9 cellular contexts compared by ENCODE assay signal in genomic region chr15:82850242-82850591, GRCh38. TPM values are rescaled to one million over a fixed set of nuclear protein-coding genes. Genes with fewer than 3 reads are reported as not detected.
DNase-seq lines count a peak whose midpoint lies in the region; ATAC-seq, FAIRE-seq and TF ChIP-seq lines count a peak whose summit lies in the region.
"Had no signal": no experiment of that assay in that cellular context is flagged by ENCODE, and none has a peak within 500 bp of the region (broad histone marks: within the 10 kb centered on the region; RNA-seq: fewer than 3 reads in every experiment).

No MANE protein-coding gene starts in this region.

- no peaks in the 10 kb centered on the region for H3K27me3 Mint-ChIP-seq in MCF 10A (ENCODE audit: insufficient read depth, unreplicated experiment)
- no peaks in the 10 kb centered on the region for H3K27me3 Mint-ChIP-seq in memory B cell
- H3K27me3 Mint-ChIP-seq in natural killer cell treated with Interleukin-12 subunit alpha and Interleukin-12 subunit beta and Interleukin-15 and Interleukin-18, amount 100 ng/mL, for 72 hours = no peaks in the 10 kb centered on the region

- no peaks in the 10 kb centered on the region for H3K9me2 ChIP-seq in Karpas-422 (replicated peaks; ENCODE audit: insufficient read depth, low read length)

- no peak overlapping the region for H3K27ac ChIP-seq in A549
- H3K27ac ChIP-seq in Karpas-422 (ENCODE audit: low read length) = peak overlapping the region; percentile 91
- no peak overlapping the region for H3K27ac ChIP-seq in A673 (ENCODE audit: low read depth, low read length, poor library complexity, severe bottlenecking)

- H3K79me2 ChIP-seq in Karpas-422 (ENCODE audit: low read length) = peaks cover 3% of the 10 kb centered on the region

- TF ChIP-seq RAD21 in A549 (conservative IDR thresholded peaks at IDR 0.05 in 1 of 2, IDR thresholded peaks at IDR 0.05 in 1 of 2) = no peak

- no TSS peak for BruUV-seq in MCF 10A (replicated peaks; lab: Mats Ljungman, UMichigan)
- BruUV-seq in A673 (replicated peaks; lab: Mats Ljungman, UMichigan) = no TSS peak

- ATAC-seq in A549 (peak; percentile 23 to 32; a peak in 3 of 6 replicates), memory B cell (ENCODE audit: low read depth) (no peak)
- no peak for ATAC-seq in natural killer cell treated with Interleukin-12 subunit alpha and Interleukin-12 subunit beta and Interleukin-15 and Interleukin-18, amount 100 ng/mL, for 72 hours

- H3K9me3 ChIP-seq in A549 (no peaks in the 10 kb centered on the region), Karpas-422 (ENCODE audit: low read length) (no peaks in the 10 kb centered on the region), A673 (ENCODE audit: low read depth, low read length, poor library complexity, severe bottlenecking) (no peaks in the 10 kb centered on the region)

- H3K4me3 ChIP-seq in A549 (no peak overlapping the region), Karpas-422 (ENCODE audit: low read length) (peak overlapping the region; percentile 49), A673 (ENCODE audit: low read depth, low read length, poor library complexity, severe bottlenecking) (no peak overlapping the region)
- H3K4me3 ChIP-seq: skin epidermis had no signal

- 94% methylated on average over 3 of the region's 3 CpGs for WGBS in A549 (ENCODE audit: missing lambda C conversion rate)

- peak overlapping the region; percentile 83 for H2AFZ ChIP-seq in Karpas-422 (ENCODE audit: low read length)

- H3K27me3 ChIP-seq in Karpas-422 (ENCODE audit: low read length) = no peaks in the 10 kb centered on the region
- no peaks in the 10 kb centered on the region for H3K27me3 ChIP-seq in A673 (replicated peaks; ENCODE audit: insufficient read depth, low read depth, low read length, poor library complexity)

- intact Hi-C loops in MCF 10A (cut with micrococcal nuclease) = no loop called here
- intact Hi-C loops in A673 (cut with micrococcal nuclease; ENCODE audit: unreplicated experiment) = loop anchor here (5.0 kb wide), 1 partner anchor 137 kb away; the partner anchor contains the start of gene RAMAC

- no peak for DNase-seq in A549 (ENCODE audit: low read depth in 1 of 2, low spot score in 1 of 2)
- DNase-seq in Karpas-422 = peak; percentile 67
- no peak for DNase-seq in MCF 10A (ENCODE audit: unreplicated experiment)
- DNase-seq in memory B cell (ENCODE audit: low spot score in 2 of 2) = no peak
- no peak for DNase-seq in SHP77 treated with DMSO at 0.1 percent for 48 hours (lab: John Stamatoyannopoulos, UW)
- no peak for DNase-seq in natural killer cell treated with Interleukin-12 subunit alpha and Interleukin-12 subunit beta and Interleukin-15 and Interleukin-18, amount 100 ng/mL, for 72 hours (ENCODE audit: low spot score)
- DNase-seq in A673 (ENCODE audit: low spot score) = no peak
- DNase-seq in NCI-H2081 (lab: John Stamatoyannopoulos, UW) = no peak

- no peak for FAIRE-seq in A549 (lab: Jason Lieb, UNC)

- H3K9me3 Mint-ChIP-seq in MCF 10A (ENCODE audit: unreplicated experiment) (no peaks in the 10 kb centered on the region), memory B cell (no peaks in the 10 kb centered on the region)
- H3K9me3 Mint-ChIP-seq in natural killer cell treated with Interleukin-12 subunit alpha and Interleukin-12 subunit beta and Interleukin-15 and Interleukin-18, amount 100 ng/mL, for 72 hours = no peaks in the 10 kb centered on the region

- no peak for TF ChIP-seq CTCF in A549 (IDR thresholded peaks at IDR 0.05)
- TF ChIP-seq CTCF in MCF 10A (IDR thresholded peaks at IDR 0.05; ENCODE audit: unreplicated experiment) = no peak
- TF ChIP-seq CTCF in A673 (conservative IDR thresholded peaks at IDR 0.05; ENCODE audit: low read depth, low read length) = no peak

- CTCF ChIA-PET in A549 (lab: Yijun Ruan, JAX) = interaction anchor here (0.6 to 4.8 kb wide), 29 partner anchors 8 to 817 kb away, joined by 3 to 47 read pairs (median 5); partner anchors contain the start of genes C15orf40, RAMAC and RPS17
- CTCF ChIA-PET in MCF 10A (lab: Yijun Ruan, JAX) = interaction anchor here (0.5 to 4.7 kb wide), 12 partner anchors 12 to 161 kb away, joined by 3 to 47 read pairs (median 4); partner anchors contain the start of gene C15orf40
- CTCF ChIA-PET in A673 (lab: Charles Lee) = interaction anchor here (0.6 to 1.0 kb wide), 2 partner anchors 150 to 270 kb away, joined by 4 to 6 read pairs; no protein-coding TSS in a partner anchor

- no peaks in the 10 kb centered on the region for H4K20me1 ChIP-seq in Karpas-422 (ENCODE audit: insufficient read depth, low read depth, low read length)

- H3K4me1 Mint-ChIP-seq in MCF 10A (ENCODE audit: insufficient read depth, unreplicated experiment) (no peaks in the 10 kb centered on the region), memory B cell (peaks cover 15% of the 10 kb centered on the region)
- peaks cover 10% of the 10 kb centered on the region in 2 donors for H3K4me1 Mint-ChIP-seq in natural killer cell treated with Interleukin-12 subunit alpha and Interleukin-12 subunit beta and Interleukin-15 and Interleukin-18, amount 100 ng/mL, for 72 hours (ENCODE audit: low read depth in 2 of 2)

- H3K27ac Mint-ChIP-seq in MCF 10A (ENCODE audit: low read depth, unreplicated experiment) (peak overlapping the region; percentile 16), memory B cell (peak overlapping the region; percentile 12)
- H3K27ac Mint-ChIP-seq in natural killer cell treated with Interleukin-12 subunit alpha and Interleukin-12 subunit beta and Interleukin-15 and Interleukin-18, amount 100 ng/mL, for 72 hours = no peak overlapping the region

- no peaks in the 10 kb centered on the region for H3K36me3 ChIP-seq in Karpas-422 (ENCODE audit: insufficient read depth, low read length)
- H3K36me3 ChIP-seq in A673 (ENCODE audit: insufficient read depth, low read length, poor library complexity, severe bottlenecking) = no peaks in the 10 kb centered on the region

- H3K9ac ChIP-seq in Karpas-422 (ENCODE audit: low read length) = peak overlapping the region; percentile 68

- H3K4me3 Mint-ChIP-seq in MCF 10A (ENCODE audit: unreplicated experiment) (no peak overlapping the region), memory B cell (no peak overlapping the region)
- H3K4me3 Mint-ChIP-seq in natural killer cell treated with Interleukin-12 subunit alpha and Interleukin-12 subunit beta and Interleukin-15 and Interleukin-18, amount 100 ng/mL, for 72 hours = no peak overlapping the region

- H3K4me1 ChIP-seq in A549 (no peaks in the 10 kb centered on the region), Karpas-422 (ENCODE audit: low read length) (peaks cover 62% of the 10 kb centered on the region), A673 (ENCODE audit: insufficient read depth, low read length, poor library complexity, severe bottlenecking) (peaks cover 18% of the 10 kb centered on the region)

- TF ChIP-seq POLR2A in A549 (IDR thresholded peaks at IDR 0.05; ENCODE audit: low read length) = no peak

- POLR2A ChIA-PET in A549 (lab: Yijun Ruan, JAX) = interaction anchor here (1.3 kb wide), 1 partner anchor 142 kb away, joined by 3 read pairs; no protein-coding TSS in a partner anchor
- POLR2A ChIA-PET in MCF 10A (lab: Yijun Ruan, JAX) = interaction anchor here (0.6 to 1.6 kb wide), 4 partner anchors 100 to 150 kb away, joined by 3 to 6 read pairs (median 4); partner anchors contain the start of gene RAMAC
- POLR2A ChIA-PET in A673 (lab: Charles Lee; ENCODE audit: low non-redundant PET) = no interaction called here

- TF ChIP-seq EP300 in A549 (IDR thresholded peaks at IDR 0.05) = no peak

- H3K36me3 Mint-ChIP-seq in MCF 10A (ENCODE audit: insufficient read depth, unreplicated experiment) = no peaks in the 10 kb centered on the region
- no peaks in the 10 kb centered on the region for H3K36me3 Mint-ChIP-seq in memory B cell
- no peaks in the 10 kb centered on the region for H3K36me3 Mint-ChIP-seq in natural killer cell treated with Interleukin-12 subunit alpha and Interleukin-12 subunit beta and Interleukin-15 and Interleukin-18, amount 100 ng/mL, for 72 hours

- no peak overlapping the region for H3K4me2 ChIP-seq in A549
- H3K4me2 ChIP-seq in Karpas-422 (ENCODE audit: low read depth, low read length, poor library complexity, severe bottlenecking) = peak overlapping the region; percentile 72

TF ChIP-seq in A549, 52 proteins besides CTCF, POLR2A, EP300 and RAD21 (continues in another document):
- TF ChIP-seq MYC (IDR thresholded peaks at IDR 0.05; ENCODE audit: borderline replicate concordance, low read length) (no peak), KDM5A (IDR thresholded peaks at IDR 0.05) (no peak), TP53 (CRISPR knock-in tag; IDR thresholded peaks at IDR 0.05) (no peak), MAX (IDR thresholded peaks at IDR 0.05) (no peak), RNF2 (IDR thresholded peaks at IDR 0.05; ENCODE audit: borderline replicate concordance, low read depth) (no peak), FOSL2 (IDR thresholded peaks at IDR 0.05) (no peak), FOSL2 (CRISPR knock-in tag; IDR thresholded peaks at IDR 0.05) (no peak), HOXA7 (CRISPR knock-in tag; IDR thresholded peaks at IDR 0.05) (no peak), CEBPB (IDR thresholded peaks at IDR 0.05) (no peak)

RNA-seq across cellular contexts. Expression of gene WHAMM, which starts 40.8 kb away (rescaled TPM):
- polyA plus RNA-seq in A549 (2011; rRNA removed) (4.2 and 5.1 TPM in 2 replicates), A549 (2017; fragmentation: RNase III; extraction: RNeasy Plus Mini Kit Qiagen cat#74134 plus additional on column Dnase treatment) (5.5 to 5.9 TPM (median 5.6 TPM) in 3 replicates)
- polyA plus RNA-seq in A549 (2012; cell fraction: cytosol; rRNA removed) = 3.7 and 4.0 TPM in 2 replicates
- polyA plus RNA-seq in A549 (2012; cell fraction: nucleus; rRNA removed) = 5.0 and 5.7 TPM in 2 replicates
- 1.8 and 2.1 TPM in 2 replicates for polyA minus RNA-seq in A549 (2011; rRNA and poly(A)+ RNA removed)
- 7.2 and 8.3 TPM in 2 replicates for total RNA-seq in Karpas-422 (2014; rRNA removed; shearing (Covaris generic); ENCODE audit: low replicate concordance)
- total RNA-seq in MCF 10A (2022) (8.2 and 10.1 TPM in 2 replicates), A673 (2021) (5.1 and 5.4 TPM in 2 replicates)
- 10 to 100 TPM; 12.7 to 13.7 TPM for total RNA-seq in natural killer cell treated with Interleukin-12 subunit alpha and Interleukin-12 subunit beta and Interleukin-15 and Interleukin-18, amount 100 ng/mL, for 72 hours

RNA-seq across cellular contexts. Expression of gene FSD2, which starts 44.3 kb away (rescaled TPM):
- polyA plus RNA-seq in A549 (2011; rRNA removed) (not detected in 2 replicates), A549 (2017; fragmentation: RNase III; extraction: RNeasy Plus Mini Kit Qiagen cat#74134 plus additional on column Dnase treatment) (0.01 TPM in 1 of 3 replicates, not detected in the others)
- polyA plus RNA-seq in A549 (2012; cell fraction: cytosol; rRNA removed) = not detected in 2 replicates
- not detected in 2 replicates for polyA plus RNA-seq in A549 (2012; cell fraction: nucleus; rRNA removed)
- not detected in 2 replicates for polyA minus RNA-seq in A549 (2011; rRNA and poly(A)+ RNA removed)
- 0.67 TPM in 1 of 2 replicates, not detected in the other for total RNA-seq in Karpas-422 (2014; rRNA removed; shearing (Covaris generic); ENCODE audit: low replicate concordance)
- total RNA-seq in MCF 10A (2022) (not detected in 2 replicates), A673 (2021) (not detected in 2 replicates)
- total RNA-seq in natural killer cell treated with Interleukin-12 subunit alpha and Interleukin-12 subunit beta and Interleukin-15 and Interleukin-18, amount 100 ng/mL, for 72 hours = not detected

Comparison
In these comparisons a context has a peak if more than half of its experiments do, and no peak if none do; other contexts are left out.
1. ATAC-seq: peak in A549 (2 of 2); none in memory B cell (single experiment) and natural killer cell treated with Interleukin-12 subunit alpha and Interleukin-12 subunit beta and Interleukin-15 and Interleukin-18, amount 100 ng/mL, for 72 hours (0 of 2).
2. H3K27ac Mint-ChIP-seq: peak in MCF 10A (single experiment) and memory B cell (single experiment); none in natural killer cell treated with Interleukin-12 subunit alpha and Interleukin-12 subunit beta and Interleukin-15 and Interleukin-18, amount 100 ng/mL, for 72 hours (0 of 2).